Comparison of ENCODE assay signal across 8 cellular contexts in genomic region chr20:17967595-17968365, GRCh38. TPM values are rescaled to one million over a fixed set of nuclear protein-coding genes. Genes with fewer than 3 reads are reported as not detected.
DNase-seq lines count a peak whose midpoint lies in the region; ATAC-seq and TF ChIP-seq lines count a peak whose summit lies in the region.

No MANE protein-coding gene starts in this region.

- H3K9me3 ChIP-seq in WERI-Rb-1 (ENCODE audit: severe bottlenecking) (no peaks in the 10 kb centered on the region), fibroblast of lung (ENCODE audit: control insufficient read depth, insufficient read depth, low read depth, low read length) (no peaks in the 10 kb centered on the region), neuronal stem cell (replicated peaks in 1 of 2; ENCODE audit: control insufficient read depth in 2 of 2, insufficient read depth in 1 of 2, low read depth in 1 of 2, low read length in 2 of 2) (no peaks in the 10 kb centered on the region)

- peaks cover 7% of the 10 kb centered on the region for H3K4me1 ChIP-seq in fibroblast of lung (ENCODE audit: control insufficient read depth, extremely low read depth, insufficient read depth, low read length)
- H3K4me1 ChIP-seq in neuronal stem cell (ENCODE audit: control insufficient read depth in 2 of 2, insufficient read depth in 1 of 2, low read depth in 1 of 2, low read length in 2 of 2): peaks cover 5 to 12% of the 10 kb centered on the region in 2 donors

- H3K23ac ChIP-seq in neuronal stem cell (ENCODE audit: low read depth, low read length, poor library complexity): peak overlapping the region; percentile 98

- H3K79me1 ChIP-seq in neuronal stem cell (ENCODE audit: low read depth, low read length): peaks cover 3% of the 10 kb centered on the region

- H3K36me3 ChIP-seq in WERI-Rb-1: peaks cover 66% of the 10 kb centered on the region
- no peaks in the 10 kb centered on the region for H3K36me3 ChIP-seq in fibroblast of lung (ENCODE audit: control insufficient read depth, insufficient read depth, low read length)
- peaks cover 0 to 75% of the 10 kb centered on the region in 2 donors for H3K36me3 ChIP-seq in neuronal stem cell (replicated peaks in 1 of 2; ENCODE audit: control insufficient read depth in 2 of 2, insufficient read depth in 2 of 2, low read length in 2 of 2)

- peak; percentile 33 for DNase-seq in stimulated activated CD4-positive, alpha-beta T cell treated with anti-CD3 and anti-CD28 coated beads, Interleukin-1b, Interleukin-23, amount 100 ng/mL, for 48 hours
- no peak for DNase-seq in stimulated activated CD4-positive, alpha-beta T cell treated with anti-CD3 and anti-CD28 coated beads, Interleukin-4, amount 100 ng/mL, for 1 hour
- DNase-seq in HT1080 (ENCODE audit: low read depth) (peak; percentile 55), WERI-Rb-1 (no peak), fibroblast of lung (ENCODE audit: low read depth in 2 of 2) (peak; percentile 61 to 84), neuronal stem cell (ENCODE audit: low spot score) (no peak), GF-D8 (lab: John Stamatoyannopoulos, UW) (no peak)

- H3K4me3 ChIP-seq in WERI-Rb-1 (ENCODE audit: low read depth, low read length) (peak overlapping the region; percentile 94), fibroblast of lung (replicated peaks in 1 of 4; ENCODE audit: control extremely low read depth in 1 of 4, insufficient read depth in 1 of 4, low read depth in 3 of 4, low read length in 4 of 4) (peak overlapping the region; percentile 67 to 98 (median 87)), neuronal stem cell (ENCODE audit: low read length in 2 of 2) (peak overlapping the region; percentile 66 to 99)

- peak overlapping the region; percentile 77 for H2BK15ac ChIP-seq in neuronal stem cell (ENCODE audit: low read length)

- H2AFZ ChIP-seq in fibroblast of lung (ENCODE audit: low read length) (no peak overlapping the region), neuronal stem cell (ENCODE audit: low read length) (peak overlapping the region; percentile 93)

- no peaks in the 10 kb centered on the region for H4K20me1 ChIP-seq in fibroblast of lung (ENCODE audit: control insufficient read depth, extremely low read depth, insufficient read depth, low read length)

- H2BK120ac ChIP-seq in neuronal stem cell (ENCODE audit: low read depth, low read length): peak overlapping the region; percentile 65

- peak overlapping the region; percentile 96 for H2AK5ac ChIP-seq in neuronal stem cell (ENCODE audit: low read depth, low read length)

- no peak for TF ChIP-seq CTCF in WERI-Rb-1 (IDR thresholded peaks at IDR 0.05; ENCODE audit: low read depth, low read length)
- no peak for TF ChIP-seq CTCF in fibroblast of lung (conservative IDR thresholded peaks at IDR 0.05 in 1 of 2, IDR thresholded peaks at IDR 0.05 in 1 of 2; ENCODE audit: low read depth in 1 of 2, low read length in 2 of 2)

- WGBS in neuronal stem cell (ENCODE audit: extremely low coverage in 2 of 2, insufficient read length in 2 of 2, insufficient replicate concordance in 1 of 2), 2 donors: no CpG with 5 or more reads among the region's 38 CpGs

- H3K18ac ChIP-seq in neuronal stem cell (ENCODE audit: low read length): peak overlapping the region; percentile 100

- peak overlapping the region; percentile 100 for H3K27ac ChIP-seq in WERI-Rb-1
- peak overlapping the region; percentile 99 for H3K27ac ChIP-seq in fibroblast of lung (ENCODE audit: insufficient read depth, low read length)
- H3K27ac ChIP-seq in neuronal stem cell (replicated peaks; ENCODE audit: low read length): peak overlapping the region; percentile 100

- H3K79me2 ChIP-seq in fibroblast of lung (ENCODE audit: control insufficient read depth, insufficient read depth, low read length): peaks cover 85% of the 10 kb centered on the region

- H3K27me3 ChIP-seq in WERI-Rb-1 (ENCODE audit: insufficient read depth, low read depth, severe bottlenecking) (no peaks in the 10 kb centered on the region), fibroblast of lung (ENCODE audit: control insufficient read depth, insufficient read depth, low read length) (no peaks in the 10 kb centered on the region), neuronal stem cell (ENCODE audit: control insufficient read depth in 3 of 3, insufficient read depth in 3 of 3, low read depth in 1 of 3, low read length in 3 of 3) (no peaks in the 10 kb centered on the region)

- H3K9ac ChIP-seq in fibroblast of lung (ENCODE audit: insufficient read depth, low read length) (peak overlapping the region; percentile 100), neuronal stem cell (ENCODE audit: low read depth, low read length, poor library complexity) (peak overlapping the region; percentile 99)

- peak overlapping the region; percentile 99 for H2BK5ac ChIP-seq in neuronal stem cell (ENCODE audit: low read length)

- H3K14ac ChIP-seq in neuronal stem cell (ENCODE audit: low read length): no peak overlapping the region

- peak overlapping the region; percentile 97 for H4K91ac ChIP-seq in neuronal stem cell (ENCODE audit: low read depth, low read length, poor library complexity)

- peak overlapping the region; percentile 68 for H3K4ac ChIP-seq in neuronal stem cell (ENCODE audit: low read length)

- no peak overlapping the region for H2BK12ac ChIP-seq in neuronal stem cell (ENCODE audit: low read length)

- peak overlapping the region; percentile 67 for H4K8ac ChIP-seq in neuronal stem cell (ENCODE audit: low read depth, low read length)

- H3K4me2 ChIP-seq in fibroblast of lung (ENCODE audit: extremely low read depth, insufficient read depth, low read length) (peak overlapping the region; percentile 97), neuronal stem cell (ENCODE audit: insufficient read depth, low read length, poor library complexity, severe bottlenecking) (peak overlapping the region; percentile 55)

- ATAC-seq in HG02763 (IDR thresholded peaks at IDR 0.05; ENCODE audit: unreplicated experiment): no peak

RNA-seq across cellular contexts. Expression of gene SNX5, which starts 0.8 kb away (rescaled TPM):
- total RNA-seq in HT1080 (2014; rRNA removed; shearing (Covaris generic)): 206 and 221 TPM in 2 replicates
- polyA plus RNA-seq in HT1080 (2015; cell fraction: cytosol; rRNA removed): 180 and 223 TPM in 2 replicates
- 343 and 398 TPM in 2 replicates for polyA plus RNA-seq in HT1080 (2015; cell fraction: nucleus; rRNA removed)
- total RNA-seq in fibroblast of lung: 122 and 127 TPM in 2 replicates
- polyA plus RNA-seq in fibroblast of lung: 73.5 and 76.7 TPM in 2 replicates
- 67.1 and 74.4 TPM in 2 replicates for polyA plus RNA-seq in fibroblast of lung (2012)
- 28.0 and 31.7 TPM in 2 replicates for polyA minus RNA-seq in fibroblast of lung (ENCODE audit: low replicate concordance)
- 99.1 TPM for polyA plus RNA-seq in neuronal stem cell (2013, experiment 1 of 2)
- 97.4 TPM for polyA plus RNA-seq in neuronal stem cell (2013, experiment 2 of 2)

RNA-seq across cellular contexts. Expression of gene MGME1, which starts 1.0 kb away (rescaled TPM):
- 34.9 and 38.7 TPM in 2 replicates for total RNA-seq in HT1080 (2014; rRNA removed; shearing (Covaris generic))
- 26.0 and 32.1 TPM in 2 replicates for polyA plus RNA-seq in HT1080 (2015; cell fraction: cytosol; rRNA removed)
- 41.8 and 45.4 TPM in 2 replicates for polyA plus RNA-seq in HT1080 (2015; cell fraction: nucleus; rRNA removed)
- 5.4 and 11.9 TPM in 2 replicates for total RNA-seq in fibroblast of lung
- polyA plus RNA-seq in fibroblast of lung: 11.5 and 11.7 TPM in 2 replicates
- 9.5 and 11.8 TPM in 2 replicates for polyA plus RNA-seq in fibroblast of lung (2012)
- polyA minus RNA-seq in fibroblast of lung (ENCODE audit: low replicate concordance): 2.3 TPM in 1 of 2 replicates, not detected in the other
- polyA plus RNA-seq in neuronal stem cell (2013, experiment 1 of 2): 33.8 TPM
- polyA plus RNA-seq in neuronal stem cell (2013, experiment 2 of 2): 33.1 TPM

Comparison
In these comparisons a context has a peak if more than half of its experiments do, and no peak if none do; other contexts are left out.
1. DNase-seq: peak in stimulated activated CD4-positive, alpha-beta T cell treated with anti-CD3 and anti-CD28 coated beads, Interleukin-1b, Interleukin-23, amount 100 ng/mL, for 48 hours (single experiment), HT1080 (single experiment) and fibroblast of lung (2 of 2); none in stimulated activated CD4-positive, alpha-beta T cell treated with anti-CD3 and anti-CD28 coated beads, Interleukin-4, amount 100 ng/mL, for 1 hour (single experiment), WERI-Rb-1 (single experiment), neuronal stem cell (single experiment) and GF-D8 (single experiment).
2. Peak in every context shown above with its lines, with median percentiles within 50 percentile points of each other: H3K27ac ChIP-seq and H3K4me3 ChIP-seq.